ENCODE assay signal across 1 cellular context in the genomic region with DNA sequence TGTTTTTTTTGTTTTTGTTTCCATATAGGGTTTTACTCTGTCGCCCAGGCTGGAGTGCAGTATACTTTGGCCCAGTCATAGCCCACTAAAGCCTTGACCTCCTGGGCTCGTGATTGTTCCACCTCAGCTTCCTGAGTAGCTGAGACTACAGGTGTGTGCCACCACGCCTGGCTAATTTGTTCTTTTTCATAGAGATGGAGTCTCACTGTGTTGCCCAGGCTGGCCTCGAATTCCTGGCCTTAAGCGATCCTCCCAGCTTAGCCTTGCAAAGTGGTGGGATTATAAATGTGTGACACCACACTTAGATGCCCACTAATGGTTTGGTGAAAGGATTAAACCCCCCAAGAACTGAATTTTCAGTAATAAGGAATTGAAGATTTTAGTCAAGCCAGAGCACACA.
TF ChIP-seq lines count a peak whose summit lies in the region.

No MANE protein-coding gene starts in this region.

TF ChIP-seq in GM12878, 131 proteins besides CTCF, POLR2A, EP300 and RAD21 (continued from another document):
- TF ChIP-seq, protein P1, sequence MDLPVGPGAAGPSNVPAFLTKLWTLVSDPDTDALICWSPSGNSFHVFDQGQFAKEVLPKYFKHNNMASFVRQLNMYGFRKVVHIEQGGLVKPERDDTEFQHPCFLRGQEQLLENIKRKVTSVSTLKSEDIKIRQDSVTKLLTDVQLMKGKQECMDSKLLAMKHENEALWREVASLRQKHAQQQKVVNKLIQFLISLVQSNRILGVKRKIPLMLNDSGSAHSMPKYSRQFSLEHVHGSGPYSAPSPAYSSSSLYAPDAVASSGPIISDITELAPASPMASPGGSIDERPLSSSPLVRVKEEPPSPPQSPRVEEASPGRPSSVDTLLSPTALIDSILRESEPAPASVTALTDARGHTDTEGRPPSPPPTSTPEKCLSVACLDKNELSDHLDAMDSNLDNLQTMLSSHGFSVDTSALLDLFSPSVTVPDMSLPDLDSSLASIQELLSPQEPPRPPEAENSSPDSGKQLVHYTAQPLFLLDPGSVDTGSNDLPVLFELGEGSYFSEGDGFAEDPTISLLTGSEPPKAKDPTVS (IDR thresholded peaks at IDR 0.05; ENCODE audit: low read depth, low read length): no peak
- TF ChIP-seq CREB1 (IDR thresholded peaks at IDR 0.05; ENCODE audit: low read depth): no peak
- TF ChIP-seq RCOR1 (conservative IDR thresholded peaks at IDR 0.05; ENCODE audit: low read depth, low read length): no peak
- TF ChIP-seq, protein P2, sequence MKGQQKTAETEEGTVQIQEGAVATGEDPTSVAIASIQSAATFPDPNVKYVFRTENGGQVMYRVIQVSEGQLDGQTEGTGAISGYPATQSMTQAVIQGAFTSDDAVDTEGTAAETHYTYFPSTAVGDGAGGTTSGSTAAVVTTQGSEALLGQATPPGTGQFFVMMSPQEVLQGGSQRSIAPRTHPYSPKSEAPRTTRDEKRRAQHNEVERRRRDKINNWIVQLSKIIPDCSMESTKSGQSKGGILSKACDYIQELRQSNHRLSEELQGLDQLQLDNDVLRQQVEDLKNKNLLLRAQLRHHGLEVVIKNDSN (IDR thresholded peaks at IDR 0.05; ENCODE audit: borderline replicate concordance, extremely low read length, insufficient read depth, low read depth, low read length): no peak
- TF ChIP-seq HDAC2 (IDR thresholded peaks at IDR 0.05): no peak
- TF ChIP-seq IKZF2 (IDR thresholded peaks at IDR 0.05): no peak
- TF ChIP-seq, protein P3, sequence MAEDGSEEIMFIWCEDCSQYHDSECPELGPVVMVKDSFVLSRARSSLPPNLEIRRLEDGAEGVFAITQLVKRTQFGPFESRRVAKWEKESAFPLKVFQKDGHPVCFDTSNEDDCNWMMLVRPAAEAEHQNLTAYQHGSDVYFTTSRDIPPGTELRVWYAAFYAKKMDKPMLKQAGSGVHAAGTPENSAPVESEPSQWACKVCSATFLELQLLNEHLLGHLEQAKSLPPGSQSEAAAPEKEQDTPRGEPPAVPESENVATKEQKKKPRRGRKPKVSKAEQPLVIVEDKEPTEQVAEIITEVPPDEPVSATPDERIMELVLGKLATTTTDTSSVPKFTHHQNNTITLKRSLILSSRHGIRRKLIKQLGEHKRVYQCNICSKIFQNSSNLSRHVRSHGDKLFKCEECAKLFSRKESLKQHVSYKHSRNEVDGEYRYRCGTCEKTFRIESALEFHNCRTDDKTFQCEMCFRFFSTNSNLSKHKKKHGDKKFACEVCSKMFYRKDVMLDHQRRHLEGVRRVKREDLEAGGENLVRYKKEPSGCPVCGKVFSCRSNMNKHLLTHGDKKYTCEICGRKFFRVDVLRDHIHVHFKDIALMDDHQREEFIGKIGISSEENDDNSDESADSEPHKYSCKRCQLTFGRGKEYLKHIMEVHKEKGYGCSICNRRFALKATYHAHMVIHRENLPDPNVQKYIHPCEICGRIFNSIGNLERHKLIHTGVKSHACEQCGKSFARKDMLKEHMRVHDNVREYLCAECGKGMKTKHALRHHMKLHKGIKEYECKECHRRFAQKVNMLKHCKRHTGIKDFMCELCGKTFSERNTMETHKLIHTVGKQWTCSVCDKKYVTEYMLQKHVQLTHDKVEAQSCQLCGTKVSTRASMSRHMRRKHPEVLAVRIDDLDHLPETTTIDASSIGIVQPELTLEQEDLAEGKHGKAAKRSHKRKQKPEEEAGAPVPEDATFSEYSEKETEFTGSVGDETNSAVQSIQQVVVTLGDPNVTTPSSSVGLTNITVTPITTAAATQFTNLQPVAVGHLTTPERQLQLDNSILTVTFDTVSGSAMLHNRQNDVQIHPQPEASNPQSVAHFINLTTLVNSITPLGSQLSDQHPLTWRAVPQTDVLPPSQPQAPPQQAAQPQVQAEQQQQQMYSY (CRISPR knock-in tag; IDR thresholded peaks at IDR 0.05): no peak
- TF ChIP-seq PAX8 (IDR thresholded peaks at IDR 0.05): no peak
- TF ChIP-seq GATAD2B (conservative IDR thresholded peaks at IDR 0.05; ENCODE audit: low read depth): no peak
- no peak for TF ChIP-seq FOS (IDR thresholded peaks at IDR 0.05; ENCODE audit: borderline replicate concordance, extremely low read depth, insufficient read length)
TF ChIP-seq in GM12878: peak in this region for 0.
